29 cellular contexts compared by ENCODE assay signal in the genomic region with DNA sequence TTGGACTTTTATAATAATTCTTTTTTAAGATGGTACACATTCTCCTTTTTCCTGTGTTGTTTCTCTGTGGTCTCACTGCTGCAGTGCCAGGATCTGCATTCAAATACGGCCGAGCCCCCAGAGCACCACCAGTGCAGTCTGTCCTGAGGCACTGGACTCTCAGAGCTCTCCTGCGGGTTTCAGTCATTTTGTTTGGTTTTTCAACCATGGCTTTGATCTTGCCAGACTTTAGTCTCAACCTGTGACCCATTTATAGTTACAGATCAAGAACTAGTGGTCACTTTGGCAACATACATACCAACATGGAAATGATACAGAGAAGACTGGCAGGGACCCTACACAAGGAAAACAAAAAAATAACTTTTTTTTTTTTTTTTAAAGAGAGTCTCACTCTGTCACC.
"Had no signal": no experiment of that assay in that cellular context is flagged by ENCODE, and none has a peak within 500 bp of the region (broad histone marks: within the 10 kb centered on the region; RNA-seq: fewer than 3 reads in every experiment).

No MANE protein-coding gene starts in this region.

- H3K36me3 ChIP-seq: SJCRH30 had no signal

- ATAC-seq: Panc1, Right ventricle myocardium inferior, SK-N-SH treated with all-trans-retinoic acid at 6 μM for 48 hours had no signal

- H3K9me3 ChIP-seq: SJCRH30 had no signal

- H3K4me1 ChIP-seq: SJCRH30 had no signal

- DNase-seq: KBM-7, MM.1S, MV-4-11, NCI-H1092, NCI-H1105, NCI-H1417 treated with DMSO at 0.1 percent for 48 hours, NCI-H1436 treated with DMSO at 0.1 percent for 48 hours, NCI-H1694 treated with DMSO at 0.1 percent for 48 hours, NCI-H187 treated with DMSO at 0.1 percent for 48 hours, NCI-H2029 treated with DMSO at 0.1 percent for 48 hours, NCI-H2081 treated with DMSO at 0.1 percent for 48 hours, NCI-H2107, NCI-H2171, NCI-H226, NCI-H446 treated with DMSO at 0.1 percent for 48 hours, NCI-H510A, NCI-H524, NCI-H526, NCI-H69, NCI-H748 treated with DMSO at 0.1 percent for 48 hours, NCI-H82, PC-9, SHP77, SIG-M5, SJCRH30 had no signal

- H3K27me3 ChIP-seq: SJCRH30 had no signal

- H3K4me3 ChIP-seq: PC-9, SJCRH30, SK-N-MC had no signal
